In the genomic region with DNA sequence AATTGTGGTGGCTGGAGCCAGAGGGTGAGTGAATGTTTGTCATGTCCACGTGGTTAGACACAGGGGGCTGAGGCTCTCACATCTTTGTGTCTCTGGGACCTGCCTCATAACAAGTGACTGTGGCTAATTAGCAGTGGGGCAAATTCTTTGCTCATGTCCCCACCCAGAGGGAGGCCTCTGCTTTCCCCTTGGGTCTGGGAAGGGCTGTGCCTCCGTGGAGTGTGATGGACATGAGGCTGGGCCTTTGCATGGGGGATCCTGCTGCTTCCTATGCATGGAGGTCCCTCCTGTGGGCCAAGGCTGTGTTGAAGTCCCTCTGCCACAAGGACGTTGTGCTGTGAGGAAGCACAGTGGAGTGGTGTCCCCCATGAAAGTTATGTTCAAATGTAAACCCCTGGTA, we compare ENCODE assay signal across 22 cellular contexts.
"Had no signal": no experiment of that assay in that cellular context is flagged by ENCODE, and none has a peak within 500 bp of the region (broad histone marks: within the 10 kb centered on the region; RNA-seq: fewer than 3 reads in every experiment).

No MANE protein-coding gene starts in this region.

- H3K27ac ChIP-seq: colonic mucosa, epithelial cell of prostate, esophagus squamous epithelium, gastrocnemius medialis, heart right ventricle, left lung, lower lobe of right lung had no signal

- H3K9me3 ChIP-seq: colonic mucosa, esophagus squamous epithelium, gastrocnemius medialis, left lung, lower lobe of right lung, mucosa of descending colon had no signal

- ATAC-seq: esophagus mucosa, gastrocnemius medialis, heart right ventricle, left cardiac atrium, left lung, left ventricle myocardium superior, lower lobe of right lung, mucosa of descending colon had no signal

- H3K27me3 ChIP-seq: colonic mucosa, gastrocnemius medialis had no signal

- H3K4me1 ChIP-seq: colonic mucosa, esophagus squamous epithelium, gastrocnemius medialis, heart right ventricle, left lung, lower lobe of right lung had no signal

- H3K36me3 Mint-ChIP-seq: mesothelial cell of epicardium had no signal

- H3K36me3 ChIP-seq: colonic mucosa, esophagus squamous epithelium, gastrocnemius medialis, heart right ventricle, left lung, lower lobe of right lung had no signal

- H3K4me3 ChIP-seq: colonic mucosa, esophagus squamous epithelium, gastrocnemius medialis, heart right ventricle, left lung, lower lobe of right lung, mucosa of descending colon had no signal

- H3K4me3 Mint-ChIP-seq: dendritic cell treated with granulocyte-macrophage colony-stimulating factor and Interleukin-4, amounts not matched to agents 40 ng/mL and 50 ng/mL, for 4 days; mesothelial cell of epicardium had no signal

- H3K27ac Mint-ChIP-seq: dendritic cell treated with granulocyte-macrophage colony-stimulating factor and Interleukin-4, amounts not matched to agents 40 ng/mL and 50 ng/mL, for 4 days; mesothelial cell of epicardium had no signal

- H3K9me3 Mint-ChIP-seq: dendritic cell treated with granulocyte-macrophage colony-stimulating factor and Interleukin-4, amounts not matched to agents 40 ng/mL and 50 ng/mL, for 4 days; mesothelial cell of epicardium had no signal

- DNase-seq: colonic mucosa; cortex of kidney; effector CD4-positive, alpha-beta T cell; effector memory CD4-positive, alpha-beta T cell; erythroblast; esophagus squamous epithelium; foreskin fibroblast; foreskin melanocyte; gastrocnemius medialis; glutamatergic neuron; heart right ventricle; hippocampal formation; left cardiac atrium; left lung; left ventricle myocardium superior; lower lobe of right lung; mesenchymal stem cell; mucosa of descending colon had no signal
